8 cellular contexts compared by ENCODE assay signal in genomic region chr17:61416540-61417363, GRCh38. TPM values are rescaled to one million over a fixed set of nuclear protein-coding genes. Genes with fewer than 3 reads are reported as not detected.
A peak's percentile ranks its signal among the peaks of the same experiment; 100 is the strongest.
DNase-seq lines count a peak whose midpoint lies in the region; ATAC-seq and TF ChIP-seq lines count a peak whose summit lies in the region.

No MANE protein-coding gene starts in this region.

- H3K9me3 Mint-ChIP-seq in Calu3 (ENCODE audit: low read depth, unreplicated experiment) (no peaks in the 10 kb centered on the region), HFFc6 (no peaks in the 10 kb centered on the region)
- H3K9me3 Mint-ChIP-seq in activated CD4-positive, alpha-beta T cell treated with anti-CD3 and anti-CD28 coated beads for 36 hours (ENCODE audit: low read depth), result no peaks in the 10 kb centered on the region

- no peak for TF ChIP-seq POLR2A in right lobe of liver (IDR thresholded peaks at IDR 0.05)

- POLR2A ChIA-PET in activated CD4-positive, alpha-beta T cell treated with anti-CD3 and anti-CD28 coated beads for 36 hours (lab: Charles Lee), result no interaction called here

- peak; percentile 88 for TF ChIP-seq CTCF in Calu3 (IDR thresholded peaks at IDR 0.05; ENCODE audit: unreplicated experiment)
- peak; percentile 97 for TF ChIP-seq CTCF in HFFc6 (IDR thresholded peaks at IDR 0.05)
- TF ChIP-seq CTCF in right lobe of liver (IDR thresholded peaks at IDR 0.05), result peak; percentile 86 to 95 (median 92)

- H3K4me1 Mint-ChIP-seq in Calu3 (ENCODE audit: low read depth, unreplicated experiment) (no peaks in the 10 kb centered on the region), HFFc6 (ENCODE audit: low read depth) (peaks cover 32% of the 10 kb centered on the region)
- no peaks in the 10 kb centered on the region for H3K4me1 Mint-ChIP-seq in activated CD4-positive, alpha-beta T cell treated with anti-CD3 and anti-CD28 coated beads for 36 hours

- H3K4me3 ChIP-seq in ectodermal cell (ENCODE audit: insufficient read depth, low read depth, low read length), result peak overlapping the region; percentile 29
- peak overlapping the region in 2 of 3 donors; percentile 12 to 19 for H3K4me3 ChIP-seq in right lobe of liver

- DNase-seq in Calu3 (peak; percentile 74), HFFc6 (peak; percentile 87), NCI-H345 treated with DMSO at 0.1 percent for 48 hours (lab: John Stamatoyannopoulos, UW; ENCODE audit: unreplicated experiment) (peak; percentile 39), right lobe of liver (peak; percentile 86 to 88 (median 86))
- DNase-seq in activated CD4-positive, alpha-beta T cell treated with anti-CD3 and anti-CD28 coated beads for 36 hours, result peak; percentile 79
- peak; percentile 31 to 54 for DNase-seq in stimulated activated CD4-positive, alpha-beta T cell treated with anti-CD3 and anti-CD28 coated beads, Interleukin-4, amount 100 ng/mL, for 4 hours

- H3K4me3 Mint-ChIP-seq in Calu3 (ENCODE audit: low read depth, unreplicated experiment), result no peak overlapping the region
- H3K4me3 Mint-ChIP-seq in HFFc6, result no peak overlapping the region; the same call in 1 of the 2 replicates
- no peak overlapping the region for H3K4me3 Mint-ChIP-seq in activated CD4-positive, alpha-beta T cell treated with anti-CD3 and anti-CD28 coated beads for 36 hours

- CTCF ChIA-PET in Calu3 (lab: Charles Lee), result interaction anchor here (1.2 kb wide), 1 partner anchor 158 kb away, joined by 5 read pairs; no protein-coding TSS in a partner anchor
- CTCF ChIA-PET in activated CD4-positive, alpha-beta T cell treated with anti-CD3 and anti-CD28 coated beads for 36 hours (lab: Charles Lee), result interaction anchor here (0.7 to 1.0 kb wide), 4 partner anchors 29 to 398 kb away, joined by 3 to 6 read pairs (median 3); no protein-coding TSS in a partner anchor

- BruUV-seq in Calu3 (replicated peaks; lab: Mats Ljungman, UMichigan), result no TSS peak

- intact Hi-C loops in Calu3 (cut with micrococcal nuclease; ENCODE audit: unreplicated experiment), result no loop called here
- intact Hi-C loops in activated CD4-positive, alpha-beta T cell treated with anti-CD3 and anti-CD28 coated beads for 36 hours (cut with DNase I, micrococcal nuclease), result loop anchor here (1.0 kb wide), 2 partner anchors 135 to 421 kb away; no protein-coding TSS in a partner anchor
- intact Hi-C loops in right lobe of liver (cut with DNase I), result loop anchor here (5.0 to 10.0 kb wide), 2 partner anchors 136 to 418 kb away; no protein-coding TSS in a partner anchor

- 23% methylated on average over 43 of the region's 43 CpGs for WGBS in ectodermal cell, 2 experiments
- 17% methylated on average over 5 of the region's 43 CpGs for WGBS in right lobe of liver (ENCODE audit: insufficient coverage, low coverage, low lambda C conversion rate, missing lambda C conversion rate)

- peaks cover 5% of the 10 kb centered on the region for H3K36me3 Mint-ChIP-seq in Calu3 (ENCODE audit: insufficient read depth, unreplicated experiment)
- H3K36me3 Mint-ChIP-seq in HFFc6 (ENCODE audit: low read depth), result no peaks in the 10 kb centered on the region
- H3K36me3 Mint-ChIP-seq in activated CD4-positive, alpha-beta T cell treated with anti-CD3 and anti-CD28 coated beads for 36 hours (ENCODE audit: low read depth), result no peaks in the 10 kb centered on the region

- H3K27me3 ChIP-seq in ectodermal cell (ENCODE audit: control insufficient read depth, insufficient read depth, low read length, poor library complexity, severe bottlenecking) (peaks cover 51% of the 10 kb centered on the region), right lobe of liver (no peaks in the 10 kb centered on the region)

- H3K27ac Mint-ChIP-seq in Calu3 (ENCODE audit: unreplicated experiment) (no peak overlapping the region), HFFc6 (peak overlapping the region; percentile 61; the same call in 1 of the 2 replicates)
- no peak overlapping the region for H3K27ac Mint-ChIP-seq in activated CD4-positive, alpha-beta T cell treated with anti-CD3 and anti-CD28 coated beads for 36 hours

- H3K27me3 Mint-ChIP-seq in Calu3 (ENCODE audit: unreplicated experiment), result peaks cover 33% of the 10 kb centered on the region
- H3K27me3 Mint-ChIP-seq in HFFc6 (ENCODE audit: insufficient read depth), result peaks cover 16% of the 10 kb centered on the region
- H3K27me3 Mint-ChIP-seq in activated CD4-positive, alpha-beta T cell treated with anti-CD3 and anti-CD28 coated beads for 36 hours, result peaks cover 21% of the 10 kb centered on the region

- H3K27ac ChIP-seq in ectodermal cell (ENCODE audit: insufficient read depth, low read depth, low read length, poor library complexity, severe bottlenecking), result no peak overlapping the region
- no peak overlapping the region for H3K27ac ChIP-seq in right lobe of liver

- H3K4me1 ChIP-seq in ectodermal cell (ENCODE audit: control insufficient read depth, insufficient read depth, low read length), result peaks cover 7% of the 10 kb centered on the region
- H3K4me1 ChIP-seq in right lobe of liver, result peaks cover 0 to 17% (median 2%) of the 10 kb centered on the region in 4 donors

- no peaks in the 10 kb centered on the region for H3K9me3 ChIP-seq in ectodermal cell (ENCODE audit: control insufficient read depth, low read length)
- H3K9me3 ChIP-seq in right lobe of liver, result no peaks in the 10 kb centered on the region

- ATAC-seq in activated CD4-positive, alpha-beta T cell treated with anti-CD3 and anti-CD28 coated beads for 36 hours, result peak; percentile 68
- peak; percentile 80 to 84 (median 82) for ATAC-seq in right lobe of liver
- no peak for ATAC-seq in GM21825 (IDR thresholded peaks at IDR 0.05; ENCODE audit: unreplicated experiment)

- H3K36me3 ChIP-seq in ectodermal cell (ENCODE audit: control insufficient read depth, insufficient read depth, low read length) (no peaks in the 10 kb centered on the region), right lobe of liver (no peaks in the 10 kb centered on the region)

RNA-seq across cellular contexts. Expression of gene TBX2, which starts 17.1 kb away (rescaled TPM):
- 0.14 and 0.15 TPM in 2 replicates for total RNA-seq in Calu3 (2022)
- total RNA-seq in HFFc6 (2021; fragmentation: NEBNext Ultra II Directional; extraction: Animal tissue kit (Norgen Biotek cat#: 25700)), result 10 to 100 TPM; 42.3 to 71.4 (median 67.3) TPM
- total RNA-seq in activated CD4-positive, alpha-beta T cell treated with anti-CD3 and anti-CD28 coated beads for 36 hours, result not detected
- 0.28 TPM for polyA plus RNA-seq in ectodermal cell (2013, experiment 1 of 4)
- polyA plus RNA-seq in ectodermal cell (2013, experiment 2 of 4), result 0.21 TPM
- polyA plus RNA-seq in ectodermal cell (2013, experiment 3 of 4), result 0.11 TPM
- polyA plus RNA-seq in ectodermal cell (2013, experiment 4 of 4), result 0.41 TPM
- 1 to 10 TPM; 1.9 to 4.4 (median 2.7) TPM for total RNA-seq in right lobe of liver

RNA-seq across cellular contexts. Expression of gene TBX4, which starts 35.5 kb away (rescaled TPM):
- not detected in 2 replicates for total RNA-seq in Calu3 (2022)
- under 1 TPM in 3 of 6 experiments, not detected in 3; 0.11 to 0.26 (median 0.18) TPM for total RNA-seq in HFFc6 (2021; fragmentation: NEBNext Ultra II Directional; extraction: Animal tissue kit (Norgen Biotek cat#: 25700))
- not detected for total RNA-seq in activated CD4-positive, alpha-beta T cell treated with anti-CD3 and anti-CD28 coated beads for 36 hours
- not detected for polyA plus RNA-seq in ectodermal cell (2013, experiment 1 of 4)
- polyA plus RNA-seq in ectodermal cell (2013, experiment 2 of 4), result not detected
- polyA plus RNA-seq in ectodermal cell (2013, experiment 3 of 4), result not detected
- not detected for polyA plus RNA-seq in ectodermal cell (2013, experiment 4 of 4)
- not detected for total RNA-seq in right lobe of liver

Comparison
In these comparisons a context has a peak if more than half of its experiments do, and no peak if none do; other contexts are left out.
1. RNA of gene TBX2, which starts 17.1 kb away (total RNA-seq): 42.3 to 71.4 TPM in HFFc6; 1.9 to 4.4 TPM in right lobe of liver, 0.14 to 0.15 TPM in Calu3 and not detected in activated CD4-positive, alpha-beta T cell treated with anti-CD3 and anti-CD28 coated beads for 36 hours; every median in the first group is over 4 times any median in the second.
2. Peak in every context shown above with its lines, with median percentiles within 50 percentile points of each other: DNase-seq and CTCF ChIP-seq.